Comparison of ENCODE assay signal across 19 cellular contexts in genomic region chr18:9839806-9840205, GRCh38. TPM values are rescaled to one million over a fixed set of nuclear protein-coding genes. Genes with fewer than 3 reads are reported as not detected.
A peak's percentile ranks its signal among the peaks of the same experiment; 100 is the strongest.
DNase-seq lines count a peak whose midpoint lies in the region; ATAC-seq, FAIRE-seq and TF ChIP-seq lines count a peak whose summit lies in the region.
"Had no signal": no experiment of that assay in that cellular context is flagged by ENCODE, and none has a peak within 500 bp of the region (broad histone marks: within the 10 kb centered on the region; RNA-seq: fewer than 3 reads in every experiment).

No MANE protein-coding gene starts in this region.

- in situ Hi-C loops in transverse colon (cut with MboI; ENCODE audit: low pct_ligation_motif_present in 1 of 4, low pct_unique_long_range_greater_than_20kb in 1 of 4, low sequenced_read_pairs in 3 of 4): no loop called here

- H3T11ph ChIP-seq in H9 (ENCODE audit: low read length): no peak overlapping the region

- H3K23me2 ChIP-seq in H9 (ENCODE audit: insufficient read length, low read depth, low read length, poor library complexity, severe bottlenecking) (no peaks in the 10 kb centered on the region), H1 (ENCODE audit: low read depth, low read length) (no peaks in the 10 kb centered on the region)

- no peaks in the 10 kb centered on the region; the same call in 1 of the 2 replicates for H3K27me3 ChIP-seq in H9 (ENCODE audit: insufficient read depth, low read length)
- no peaks in the 10 kb centered on the region for H3K27me3 ChIP-seq in H1 (replicated peaks in 1 of 4; ENCODE audit: control insufficient read depth in 3 of 4, extremely low read depth in 1 of 4, insufficient read depth in 3 of 4, low read length in 3 of 4)
- no peaks in the 10 kb centered on the region for H3K27me3 ChIP-seq in upper lobe of left lung
- H3K27me3 ChIP-seq in transverse colon: no peaks in the 10 kb centered on the region

- intact Hi-C loops in transverse colon (cut with DNase I; ENCODE audit: low total_unique reads): no loop called here

- H4K20me1 ChIP-seq in H9 (ENCODE audit: control insufficient read depth, insufficient read depth, insufficient read length) (no peaks in the 10 kb centered on the region), H1 (replicated peaks in 1 of 2; ENCODE audit: control insufficient read depth in 1 of 2, insufficient read depth in 2 of 2, low read length in 2 of 2) (no peaks in the 10 kb centered on the region)

- no peak overlapping the region for H3K4me3 Mint-ChIP-seq in H9

- H2AK5ac ChIP-seq in H9 (ENCODE audit: insufficient read length, low read length): peak overlapping the region; percentile 26
- peak overlapping the region; percentile 45; the same call in 1 of the 2 replicates for H2AK5ac ChIP-seq in H1 (ENCODE audit: low read depth, low read length)

- H2BK15ac ChIP-seq in H9 (ENCODE audit: low read depth, low read length) (no peak overlapping the region), H1 (ENCODE audit: low read length) (peak overlapping the region; percentile 25; the same call in 1 of the 2 replicates)

- no peak overlapping the region for H2BK120ac ChIP-seq in H9 (ENCODE audit: low read depth, low read length, poor library complexity, severe bottlenecking)
- H2BK120ac ChIP-seq in H1 (replicated peaks; ENCODE audit: low read depth, low read length): no peak overlapping the region

- no peak for TF ChIP-seq POLR2A in H1 (IDR thresholded peaks at IDR 0.05; ENCODE audit: control extremely low read depth in 1 of 2, low read depth in 2 of 2, low read length in 2 of 2)
- no peak for TF ChIP-seq POLR2A in upper lobe of left lung (IDR thresholded peaks at IDR 0.05)
- no peak for TF ChIP-seq POLR2A in transverse colon (IDR thresholded peaks at IDR 0.05)

- no CpG with 5 or more reads among the region's 11 CpGs for WGBS in H9 (ENCODE audit: extremely low coverage, insufficient read length, low lambda C conversion rate)
- 72% methylated on average over 5 of the region's 11 CpGs; no CpG with 5 or more reads in 1 of the 2 experiments for WGBS in H1 (ENCODE audit: extremely low coverage in 1 of 2, insufficient coverage in 1 of 2, insufficient read length in 1 of 2, insufficient replicate concordance in 2 of 2, low coverage in 1 of 2, low lambda C conversion rate in 2 of 2, missing lambda C conversion rate in 1 of 2), 2 experiments
- WGBS in upper lobe of left lung, 2 donors: 83 to 91% methylated on average over 10 to 11 of the region's 11 CpGs
- WGBS in transverse colon (ENCODE audit: low coverage in 1 of 2), 2 donors: 75 to 78% methylated on average over 7 to 11 of the region's 11 CpGs

- H3K36me3 ChIP-seq in H1 (ENCODE audit: control insufficient read depth in 2 of 4, insufficient read depth in 4 of 4, low read length in 3 of 4) (no peaks in the 10 kb centered on the region), upper lobe of left lung (peaks cover 0 to 9% (median 0%) of the 10 kb centered on the region in 4 donors), transverse colon (no peaks in the 10 kb centered on the region)
- H3K36me3 ChIP-seq: HAP-1 had no signal

- H2BK20ac ChIP-seq in H9 (ENCODE audit: low read depth, low read length, poor library complexity, severe bottlenecking) (no peak overlapping the region), H1 (ENCODE audit: low read length) (peak overlapping the region; percentile 73; the same call in 1 of the 2 replicates)

- TF ChIP-seq EP300 in H1 (IDR thresholded peaks at IDR 0.05; ENCODE audit: borderline replicate concordance in 1 of 2, low read depth in 2 of 2, low read length in 2 of 2) (no peak), upper lobe of left lung (IDR thresholded peaks at IDR 0.05) (no peak), transverse colon (IDR thresholded peaks at IDR 0.05; ENCODE audit: low read depth) (no peak)

- H4K5ac ChIP-seq in H9 (ENCODE audit: insufficient read length, low read depth, low read length): no peak overlapping the region
- no peak overlapping the region for H4K5ac ChIP-seq in H1 (ENCODE audit: insufficient read length, low read depth, low read length)

- peak overlapping the region in 1 of 3 experiments; percentile 87; a peak in 1 of 7 replicates for H3K27ac Mint-ChIP-seq in H9

- POLR2A ChIA-PET in H1 (lab: Charles Lee; ENCODE audit: partially characterized antibody): no interaction called here

- H3K9ac ChIP-seq in H9 (ENCODE audit: extremely low read depth, insufficient read length, low read length) (no peak overlapping the region), H1 (replicated peaks in 1 of 4; ENCODE audit: extremely low read depth in 1 of 4, low read depth in 3 of 4, low read length in 3 of 4) (no peak overlapping the region)

- H3K4ac ChIP-seq in H9 (ENCODE audit: low read depth, low read length) (peak overlapping the region; percentile 85; the same call in 1 of the 2 replicates), H1 (replicated peaks; ENCODE audit: insufficient read length, low read depth, low read length) (no peak overlapping the region)

- H3K79me1 ChIP-seq in H9 (ENCODE audit: insufficient read depth, low read depth, low read length, poor library complexity, severe bottlenecking) (no peaks in the 10 kb centered on the region), H1 (ENCODE audit: low read depth, low read length) (peaks cover 3% of the 10 kb centered on the region)

- H3K27me3 Mint-ChIP-seq in H9 (ENCODE audit: low read depth): 0 out of 2 replicates have a peak, but pooled peaks cover 2% of the 10 kb centered on the region

- H3K9me3 ChIP-seq in H9 (ENCODE audit: control insufficient read depth, low read depth, low read length): no peaks in the 10 kb centered on the region
- H3K9me3 ChIP-seq in H1 (ENCODE audit: insufficient read depth in 2 of 2, low read depth in 1 of 2, low read length in 1 of 2): no peaks in the 10 kb centered on the region
- H3K9me3 ChIP-seq in upper lobe of left lung: no peaks in the 10 kb centered on the region
- H3K9me3 ChIP-seq in transverse colon: no peaks in the 10 kb centered on the region
- H3K9me3 ChIP-seq: HAP-1 had no signal

- no peak overlapping the region for H2BK12ac ChIP-seq in H9 (ENCODE audit: insufficient read length, low read depth, low read length)
- H2BK12ac ChIP-seq in H1 (ENCODE audit: low read depth, low read length): peak overlapping the region; percentile 56; the same call in 1 of the 2 replicates

- no peak for FAIRE-seq in H1 (lab: Jason Lieb, UNC)

- ATAC-seq in upper lobe of left lung (ENCODE audit: low FRiP score in 2 of 2): no peak

- H3K56ac ChIP-seq in H9 (ENCODE audit: insufficient read length, low read depth, low read length): no peak overlapping the region
- no peak overlapping the region for H3K56ac ChIP-seq in H1 (replicated peaks; ENCODE audit: insufficient read length, low read depth, low read length)

- H3K27ac ChIP-seq in H9 (ENCODE audit: insufficient read length, low read depth, low read length) (no peak overlapping the region), H1 (ENCODE audit: low read depth, low read length) (0 out of 2 replicates have a peak overlapping the region, but pooled peaks have one; percentile 54), upper lobe of left lung (peak overlapping the region in 3 of 4 donors; percentile 75 to 84 (median 81)), transverse colon (no peak overlapping the region)
- H3K27ac ChIP-seq: SK-N-MC had no signal

- TF ChIP-seq CTCF in H9 (conservative IDR thresholded peaks at IDR 0.05) (no peak), H1 (IDR thresholded peaks at IDR 0.05; ENCODE audit: control extremely low read depth in 1 of 3, insufficient read depth in 1 of 3, low read depth in 1 of 3, low read length in 3 of 3) (no peak), upper lobe of left lung (IDR thresholded peaks at IDR 0.05) (no peak), transverse colon (IDR thresholded peaks at IDR 0.05) (no peak)

- H2AFZ ChIP-seq in H9 (ENCODE audit: low read length) (no peak overlapping the region), H1 (ENCODE audit: low read length) (no peak overlapping the region)
- H2AFZ ChIP-seq: PC-9 had no signal

- H3K18ac ChIP-seq in H9 (ENCODE audit: insufficient read length, low read depth, low read length): peak overlapping the region; percentile 80
- no peak overlapping the region for H3K18ac ChIP-seq in H1 (ENCODE audit: extremely low read depth, low read length)

- no peaks in the 10 kb centered on the region for H3K9me3 Mint-ChIP-seq in H9

- H3K4me3 ChIP-seq in H1 (ENCODE audit: extremely low read depth in 1 of 4, insufficient read depth in 2 of 4, low read depth in 3 of 4, low read length in 4 of 4) (no peak overlapping the region), upper lobe of left lung (no peak overlapping the region), transverse colon (no peak overlapping the region)
- H3K4me3 ChIP-seq: HAP-1, PC-9, SK-N-MC had no signal

- TF ChIP-seq RAD21 in H1 (IDR thresholded peaks at IDR 0.05 in 1 of 2, conservative IDR thresholded peaks at IDR 0.05 in 1 of 2; ENCODE audit: low read depth in 2 of 2, low read length in 2 of 2): no peak

- H2BK5ac ChIP-seq in H9 (ENCODE audit: insufficient read length, low read length) (no peak overlapping the region), H1 (ENCODE audit: low read depth, low read length) (no peak overlapping the region)

- no peak overlapping the region for H4K8ac ChIP-seq in H9 (replicated peaks; ENCODE audit: insufficient read length, low read depth, low read length)
- no peak overlapping the region for H4K8ac ChIP-seq in H1 (ENCODE audit: extremely low read depth, insufficient read depth, low read length)

- CTCF ChIA-PET in H1 (lab: Charles Lee; ENCODE audit: partially characterized antibody): interaction anchor here (1.3 to 1.7 kb wide), 2 partner anchors 8 to 11 kb away, joined by 3 to 4 read pairs; no protein-coding TSS in a partner anchor

- H3K79me2 ChIP-seq in H9 (ENCODE audit: insufficient read depth, low read length) (no peaks in the 10 kb centered on the region), H1 (ENCODE audit: control insufficient read depth in 1 of 2, insufficient read depth in 2 of 2, low read length in 2 of 2) (no peaks in the 10 kb centered on the region)

- H3K4me1 ChIP-seq in H9 (ENCODE audit: insufficient read depth, low read length): peaks cover 17% of the 10 kb centered on the region; the same call in 1 of the 2 replicates
- peaks cover 13 to 34% (median 15%) of the 10 kb centered on the region in 4 experiments for H3K4me1 ChIP-seq in H1 (replicated peaks in 1 of 4; ENCODE audit: control insufficient read depth in 3 of 4, insufficient read depth in 4 of 4, low read length in 3 of 4)
- peaks cover 0 to 29% (median 15%) of the 10 kb centered on the region in 4 donors for H3K4me1 ChIP-seq in upper lobe of left lung
- peaks cover 0 to 10% (median 8%) of the 10 kb centered on the region in 4 donors for H3K4me1 ChIP-seq in transverse colon
- H3K4me1 ChIP-seq: HAP-1 had no signal

- no peak for DNase-seq in H9
- DNase-seq in H1 (ENCODE audit: low read depth in 1 of 2, low spot score in 2 of 2): no peak
- peak; percentile 46 for DNase-seq in iris pigment epithelial cell (ENCODE audit: low read depth)
- peak in 1 of 2 donors; percentile 17 for DNase-seq in upper lobe of left lung
- no peak for DNase-seq in SIG-M5 (lab: John Stamatoyannopoulos, UW)
- DNase-seq in transverse colon: no peak
- DNase-seq in AG20443 (ENCODE audit: low spot score): no peak
- DNase-seq: C1 segment of cervical spinal cord, DMS79, Karpas-422, NCI-H1417 treated with DMSO at 0.1 percent for 48 hours, NCI-H1930, NCI-H226, NCI-H524 treated with DMSO at 0.1 percent for 48 hours had no signal

- H3K4me2 ChIP-seq in H9 (ENCODE audit: insufficient read depth, insufficient read length, low read length) (no peak overlapping the region), H1 (ENCODE audit: insufficient read depth in 1 of 2, low read depth in 2 of 2, low read length in 2 of 2) (no peak overlapping the region; a peak in 1 of 4 replicates)
- H3K4me2 ChIP-seq: PC-9 had no signal

- H3K36me3 Mint-ChIP-seq in H9 (ENCODE audit: insufficient read depth in 1 of 3, low read depth in 3 of 3): peaks cover 0 to 5% (median 0%) of the 10 kb centered on the region in 3 experiments; a peak in 3 of 7 replicates

- H3K23ac ChIP-seq in H9 (ENCODE audit: insufficient read length, low read depth, low read length) (no peak overlapping the region), H1 (ENCODE audit: insufficient read length) (no peak overlapping the region)

- H3K4me1 Mint-ChIP-seq in H9: peaks cover 56 to 59% of the 10 kb centered on the region in 2 experiments

- H4K91ac ChIP-seq in H9 (ENCODE audit: insufficient read length, low read depth, low read length) (peak overlapping the region; percentile 83), H1 (replicated peaks; ENCODE audit: insufficient read length, low read length) (no peak overlapping the region)

- H3K14ac ChIP-seq in H9 (ENCODE audit: insufficient read depth, low read length) (no peak overlapping the region), H1 (ENCODE audit: insufficient read length) (no peak overlapping the region)

RNA-seq across cellular contexts. Expression of gene TXNDC2, which starts 46.0 kb away (rescaled TPM):
- 0.28 TPM in 1 of 2 replicates, not detected in the other for total RNA-seq in H9 (2021)
- total RNA-seq in H1 (2021; fragmentation: NEBNext Ultra II Directional; extraction: Animal tissue kit (Norgen Biotek cat#: 25700)): 0.09 TPM in 1 of 2 replicates, not detected in the other
- polyA plus RNA-seq in H1 (2011; rRNA removed): 0.11 TPM in 1 of 2 replicates, not detected in the other
- 0.08 TPM for polyA plus RNA-seq in H1 (2011; cell fraction: cytosol; rRNA removed)
- polyA plus RNA-seq in H1 (2011; cell fraction: nucleus; rRNA removed): not detected
- polyA plus RNA-seq in H1 (2012, experiment 1 of 2): 0.20 TPM in 1 of 4 replicates, not detected in the others
- not detected for polyA plus RNA-seq in H1 (2012, experiment 2 of 2)
- 0.12 TPM for polyA plus RNA-seq in H1 (2013, experiment 1 of 2)
- polyA plus RNA-seq in H1 (2013, experiment 2 of 2): 0.11 TPM
- 0.17 TPM in 1 of 2 replicates, not detected in the other for polyA minus RNA-seq in H1 (2011; rRNA and poly(A)+ RNA removed)
- not detected for polyA minus RNA-seq in H1 (2011; cell fraction: cytosol; rRNA and poly(A)+ RNA removed)
- 0.20 TPM for polyA minus RNA-seq in H1 (2011; cell fraction: nucleus; rRNA and poly(A)+ RNA removed)
- under 1 TPM in 3 of 6 donors, not detected in 3; 0.30 to 0.49 (median 0.33) TPM for total RNA-seq in upper lobe of left lung
- under 1 TPM in 1 of 4 donors, not detected in 3; 0.27 TPM for total RNA-seq in transverse colon
- total RNA-seq: HT-29, MCF 10A had no signal

Comparison
In these comparisons a context has a peak if more than half of its experiments do, and no peak if none do; other contexts are left out.
1. H3K27ac ChIP-seq: peak in H1 (single experiment) and upper lobe of left lung (3 of 4); none in H9 (single experiment) and transverse colon (0 of 4).